9 cellular contexts compared by ENCODE assay signal in genomic region chr16:70470927-70471341, GRCh38. TPM values are rescaled to one million over a fixed set of nuclear protein-coding genes. Genes with fewer than 3 reads are reported as not detected.
A peak's percentile ranks its signal among the peaks of the same experiment; 100 is the strongest.
DNase-seq lines count a peak whose midpoint lies in the region; ATAC-seq and TF ChIP-seq lines count a peak whose summit lies in the region.
"Had no signal": no experiment of that assay in that cellular context is flagged by ENCODE, and none has a peak within 500 bp of the region (broad histone marks: within the 10 kb centered on the region; RNA-seq: fewer than 3 reads in every experiment).

No MANE protein-coding gene starts in this region.

- H3K4me3 ChIP-seq in Panc1 (ENCODE audit: low read depth in 2 of 2, low read length in 2 of 2) (no peak overlapping the region), foreskin fibroblast (ENCODE audit: low read depth in 1 of 2, low read length in 2 of 2) (no peak overlapping the region), prostate gland (no peak overlapping the region)

- no peak for TF ChIP-seq POLR2A in prostate gland (IDR thresholded peaks at IDR 0.05)

- H3K36me3 ChIP-seq in Panc1 (ENCODE audit: control insufficient read depth, insufficient read depth, low read length), result no peaks in the 10 kb centered on the region
- peaks cover 0 to 3% of the 10 kb centered on the region in 2 donors for H3K36me3 ChIP-seq in prostate gland

- in situ Hi-C loops in Panc1 (cut with HindIII; ENCODE audit: low pct_unique_long_range_greater_than_20kb, low sequenced_read_pairs), result no loop called here

- 60% methylated on average over 17 of the region's 17 CpGs for WGBS in prostate gland

- BruUV-seq in Panc1 (replicated peaks; lab: Mats Ljungman, UMichigan), result no TSS peak

- no peaks in the 10 kb centered on the region for H3K4me1 ChIP-seq in Panc1 (ENCODE audit: control insufficient read depth, insufficient read depth, low read length)
- no peaks in the 10 kb centered on the region for H3K4me1 ChIP-seq in prostate gland (replicated peaks)

- H3K27ac ChIP-seq in Panc1 (ENCODE audit: low read length) (no peak overlapping the region; the same call in 1 of the 2 replicates), prostate gland (no peak overlapping the region)

- peak; percentile 56 for DNase-seq in ELF-1 (ENCODE audit: low read depth, low spot score)
- DNase-seq in Panc1 (ENCODE audit: low read depth, low spot score), result no peak
- peak in 1 of 2 donors; percentile 55 for DNase-seq in foreskin fibroblast
- DNase-seq in prostate gland (ENCODE audit: low spot score), result no peak
- DNase-seq in DMS 273 treated with DMSO at 0.1 percent for 48 hours (lab: John Stamatoyannopoulos, UW), result no peak
- DNase-seq in middle frontal gyrus (ENCODE audit: extremely low spot score, low spot score), result no peak
- no peak for DNase-seq in activated CD4-positive, alpha-beta T cell treated with anti-CD3 and anti-CD28 coated beads, Interleukin-2, amount 50 U/mL, for 48 hours
- DNase-seq: natural killer cell had no signal

- ATAC-seq in Panc1, result peak; percentile 74
- no peak for ATAC-seq in HG02938 (IDR thresholded peaks at IDR 0.05; ENCODE audit: unreplicated experiment)

- CTCF ChIA-PET in Panc1 (lab: Charles Lee), result interaction anchor here (0.9 to 1.3 kb wide), 2 partner anchors 62 to 101 kb away, joined by 3 to 7 read pairs; no protein-coding TSS in a partner anchor

- peak; percentile 72; the same call in 1 of the 2 replicates for TF ChIP-seq CTCF in Panc1 (IDR thresholded peaks at IDR 0.05)
- peak; percentile 36 for TF ChIP-seq CTCF in foreskin fibroblast (IDR thresholded peaks at IDR 0.05; ENCODE audit: low read depth, low read length)
- peak in 3 of 4 experiments; percentile 29 to 48 (median 47) for TF ChIP-seq CTCF in prostate gland (IDR thresholded peaks at IDR 0.05)

- POLR2A ChIA-PET in Panc1 (lab: Charles Lee), result interaction anchor here (0.6 to 0.7 kb wide), 2 partner anchors 12 to 42 kb away, joined by 3 to 8 read pairs; no protein-coding TSS in a partner anchor

- H3K27me3 ChIP-seq in Panc1 (ENCODE audit: control insufficient read depth, insufficient read depth, low read length) (no peaks in the 10 kb centered on the region), prostate gland (replicated peaks; ENCODE audit: insufficient read depth) (no peaks in the 10 kb centered on the region)

- intact Hi-C loops in Panc1 (cut with micrococcal nuclease; ENCODE audit: unreplicated experiment) (no loop called here), prostate gland (cut with DNase I) (no loop called here)

- H3K9me3 ChIP-seq in Panc1 (ENCODE audit: control insufficient read depth, insufficient read depth, low read depth, low read length) (no peaks in the 10 kb centered on the region), prostate gland (no peaks in the 10 kb centered on the region)

RNA-seq across cellular contexts. Expression of gene FCSK, which starts 16.5 kb away (rescaled TPM):
- total RNA-seq in Panc1 (2021; ENCODE audit: unreplicated experiment) (16.9 TPM), prostate gland (10 to 100 TPM; 23.0 to 33.1 TPM)
- polyA plus RNA-seq in Panc1 (2012; ENCODE audit: insufficient read length), result 17.4 TPM

RNA-seq across cellular contexts. Expression of gene ST3GAL2, which starts 32.0 kb away (rescaled TPM):
- total RNA-seq in Panc1 (2021; ENCODE audit: unreplicated experiment) (84.2 TPM), prostate gland (10 to 100 TPM in 1 of 2 donors, 1 to 10 TPM in 1; 8.7 to 54.5 TPM)
- polyA plus RNA-seq in Panc1 (2012; ENCODE audit: insufficient read length), result 64.2 TPM

RNA-seq across cellular contexts. Expression of gene COG4, which starts 52.4 kb away (rescaled TPM):
- total RNA-seq in Panc1 (2021; ENCODE audit: unreplicated experiment) (45.4 TPM), prostate gland (10 to 100 TPM; 34.6 to 62.0 TPM)
- polyA plus RNA-seq in Panc1 (2012; ENCODE audit: insufficient read length), result 36.2 TPM

RNA-seq across cellular contexts. Expression of gene SF3B3, which starts 52.7 kb away (rescaled TPM):
- total RNA-seq in Panc1 (2021; ENCODE audit: unreplicated experiment) (253 TPM), prostate gland (100 to 1,000 TPM in 1 of 2 donors, 10 to 100 TPM in 1; 98.4 to 138 TPM)
- 155 TPM for polyA plus RNA-seq in Panc1 (2012; ENCODE audit: insufficient read length)
